9 cellular contexts compared by ENCODE assay signal in the genomic region with DNA sequence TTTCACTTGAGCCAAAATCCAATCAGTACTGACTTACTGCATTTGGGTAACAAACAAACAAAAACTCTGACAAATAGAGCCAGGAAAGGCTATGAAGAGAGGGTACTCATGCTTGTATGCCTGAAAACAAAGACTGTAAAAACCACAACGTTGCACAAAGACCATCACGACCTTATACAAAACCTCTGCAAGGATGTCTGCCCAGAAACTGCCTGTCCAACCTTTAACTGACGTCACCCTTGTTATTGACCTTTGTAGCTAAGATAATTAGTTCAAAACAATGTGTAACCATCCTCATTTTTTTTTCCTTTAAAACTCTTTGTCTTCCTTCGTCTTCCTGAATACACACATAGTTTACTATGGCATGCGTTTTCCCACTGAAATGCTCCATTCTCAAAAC. TPM values are rescaled to one million over a fixed set of nuclear protein-coding genes. Genes with fewer than 3 reads are reported as not detected.
DNase-seq lines count a peak whose midpoint lies in the region; TF ChIP-seq lines count a peak whose summit lies in the region.
"Had no signal": no experiment of that assay in that cellular context is flagged by ENCODE, and none has a peak within 500 bp of the region (broad histone marks: within the 10 kb centered on the region; RNA-seq: fewer than 3 reads in every experiment).

No MANE protein-coding gene starts in this region.

- 0 out of 2 replicates have a peak, but pooled peaks cover 9% of the 10 kb centered on the region for H3K4me1 ChIP-seq in Caco-2
- H3K4me1 ChIP-seq in neural progenitor cell = peaks cover 19% of the 10 kb centered on the region
- peaks cover 6% of the 10 kb centered on the region for H3K4me1 ChIP-seq in HAP-1

- H3K27ac ChIP-seq in neural progenitor cell = no peak overlapping the region

- no peak overlapping the region for H3K9ac ChIP-seq in neural progenitor cell

- H3K9me3 ChIP-seq in Caco-2 (peaks cover 1% of the 10 kb centered on the region; the same call in 1 of the 2 replicates), neural progenitor cell (ENCODE audit: low read depth) (no peaks in the 10 kb centered on the region), HAP-1 (no peaks in the 10 kb centered on the region)

- POLR2A ChIA-PET in Caco-2 (lab: Charles Lee) = interaction anchor here (0.5 kb wide), 1 partner anchor 21 kb away, joined by 3 read pairs; no protein-coding TSS in a partner anchor

- H3K9me3 Mint-ChIP-seq in Caco-2 (ENCODE audit: unreplicated experiment) (peaks cover 6% of the 10 kb centered on the region), neural progenitor cell (no peaks in the 10 kb centered on the region)
- H3K9me3 Mint-ChIP-seq in dendritic cell treated with granulocyte-macrophage colony-stimulating factor and Interleukin-4, amounts not matched to agents 40 ng/mL and 50 ng/mL, for 4 days = no peaks in the 10 kb centered on the region

- H3K27me3 Mint-ChIP-seq in Caco-2 (ENCODE audit: insufficient read depth, unreplicated experiment) = no peaks in the 10 kb centered on the region
- H3K27me3 Mint-ChIP-seq in dendritic cell treated with granulocyte-macrophage colony-stimulating factor and Interleukin-4, amounts not matched to agents 40 ng/mL and 50 ng/mL, for 4 days = no peaks in the 10 kb centered on the region
- peaks cover 3% of the 10 kb centered on the region for H3K27me3 Mint-ChIP-seq in neural progenitor cell (ENCODE audit: insufficient read depth, low read depth)

- TF ChIP-seq CTCF in Caco-2 (IDR thresholded peaks at IDR 0.05; ENCODE audit: insufficient read depth in 1 of 2, low read depth in 1 of 2, low read length in 1 of 2, severe bottlenecking in 1 of 2, unreplicated experiment in 1 of 2) = no peak
- TF ChIP-seq CTCF in NB4 (IDR thresholded peaks at IDR 0.05; ENCODE audit: low read depth, low read length) = no peak
- TF ChIP-seq CTCF in neural progenitor cell (IDR thresholded peaks at IDR 0.05) = no peak

- H3F3A ChIP-seq in neural progenitor cell (ENCODE audit: low read depth) = peaks cover 23% of the 10 kb centered on the region

- intact Hi-C loops in Caco-2 (cut with micrococcal nuclease; ENCODE audit: unreplicated experiment) = loop anchor here (1.0 to 10.0 kb wide), 3 partner anchors 144 to 639 kb away; a partner anchor contains a TSS
- intact Hi-C loops in dendritic cell treated with granulocyte-macrophage colony-stimulating factor and Interleukin-4, amounts not matched to agents 40 ng/mL and 50 ng/mL, for 4 days (cut with micrococcal nuclease) = loop anchor here (2.0 to 10.0 kb wide), 2 partner anchors 579 to 637 kb away; a partner anchor contains a TSS

- CTCF ChIA-PET in Caco-2 (lab: Charles Lee) = no interaction called here

- no peak for TF ChIP-seq POLR2A in NB4 (IDR thresholded peaks at IDR 0.05; ENCODE audit: extremely low read depth, insufficient read length)

- H3K4me2 ChIP-seq in neural progenitor cell = peak overlapping the region; percentile 90

- H3K4me3 ChIP-seq in Caco-2 (ENCODE audit: low read depth, low read length) (no peak overlapping the region; the same call in 1 of the 2 replicates), NB4 (ENCODE audit: low read depth, low read length) (no peak overlapping the region), neural progenitor cell (peak overlapping the region; percentile 97), HAP-1 (no peak overlapping the region)

- H3K4me3 Mint-ChIP-seq in Caco-2 (ENCODE audit: unreplicated experiment) (peak overlapping the region; percentile 91), neural progenitor cell (peak overlapping the region; percentile 7)
- H3K4me3 Mint-ChIP-seq in dendritic cell treated with granulocyte-macrophage colony-stimulating factor and Interleukin-4, amounts not matched to agents 40 ng/mL and 50 ng/mL, for 4 days = no peak overlapping the region

- in situ Hi-C loops in HAP-1 (cut with MboI; ENCODE audit: low sequenced_read_pairs) = no loop called here

- BruUV-seq in Caco-2 (replicated peaks; lab: Mats Ljungman, UMichigan) = no TSS peak

- H3K79me2 ChIP-seq in neural progenitor cell (ENCODE audit: low read depth) = peaks cover 44% of the 10 kb centered on the region

- peak overlapping the region; percentile 97 for H2AFZ ChIP-seq in neural progenitor cell (replicated peaks)

- H3K27me3 ChIP-seq in Caco-2 (replicated peaks; ENCODE audit: control insufficient read depth, insufficient read depth, low read length) = no peaks in the 10 kb centered on the region
- H3K27me3 ChIP-seq in neural progenitor cell = no peaks in the 10 kb centered on the region
- H3K27me3 ChIP-seq in HAP-1 (ENCODE audit: low read depth) = no peaks in the 10 kb centered on the region

- no peak for DNase-seq in Caco-2
- peak; percentile 39 for DNase-seq in NB4 (ENCODE audit: low read depth)
- DNase-seq in neural progenitor cell (ENCODE audit: low spot score) = no peak
- no peak for DNase-seq in pons (ENCODE audit: low spot score)
- DNase-seq in HAP-1 (ENCODE audit: low spot score in 2 of 2) = no peak
- no peak for DNase-seq in activated CD4-positive, alpha-beta T cell treated with anti-CD3 and anti-CD28 coated beads, Interleukin-2, amount 50 U/mL, for 48 hours
- no peak for DNase-seq in medulla oblongata (ENCODE audit: extremely low spot score)

- H3K36me3 Mint-ChIP-seq in Caco-2 (ENCODE audit: insufficient read depth, unreplicated experiment) = peaks cover 43% of the 10 kb centered on the region
- peaks cover 31% of the 10 kb centered on the region for H3K36me3 Mint-ChIP-seq in dendritic cell treated with granulocyte-macrophage colony-stimulating factor and Interleukin-4, amounts not matched to agents 40 ng/mL and 50 ng/mL, for 4 days (ENCODE audit: low read depth)
- H3K36me3 Mint-ChIP-seq in neural progenitor cell = peaks cover 15% of the 10 kb centered on the region

- H3K27ac Mint-ChIP-seq in Caco-2 (ENCODE audit: unreplicated experiment) (peak overlapping the region; percentile 87), neural progenitor cell (peak overlapping the region; percentile 74)
- H3K27ac Mint-ChIP-seq in dendritic cell treated with granulocyte-macrophage colony-stimulating factor and Interleukin-4, amounts not matched to agents 40 ng/mL and 50 ng/mL, for 4 days = peak overlapping the region; percentile 93

- peaks cover 15% of the 10 kb centered on the region for H3K4me1 Mint-ChIP-seq in Caco-2 (ENCODE audit: low read depth, unreplicated experiment)
- H3K4me1 Mint-ChIP-seq in dendritic cell treated with granulocyte-macrophage colony-stimulating factor and Interleukin-4, amounts not matched to agents 40 ng/mL and 50 ng/mL, for 4 days (ENCODE audit: low read depth) = peaks cover 24% of the 10 kb centered on the region
- peaks cover 28% of the 10 kb centered on the region for H3K4me1 Mint-ChIP-seq in neural progenitor cell

- peaks cover 39% of the 10 kb centered on the region for H4K20me1 ChIP-seq in neural progenitor cell (ENCODE audit: low read depth)

- peaks cover 2% of the 10 kb centered on the region; the same call in 1 of the 2 replicates for H3K36me3 ChIP-seq in Caco-2 (ENCODE audit: control insufficient read depth, insufficient read depth, low read length)
- H3K36me3 ChIP-seq in neural progenitor cell = peaks cover 19% of the 10 kb centered on the region
- peaks cover 13% of the 10 kb centered on the region for H3K36me3 ChIP-seq in HAP-1 (replicated peaks)

RNA-seq across cellular contexts. Expression of a gene that starts 0.8 kb away (rescaled TPM):
- 99.4 and 101 TPM in 2 replicates for total RNA-seq in Caco-2 (2022)
- total RNA-seq in neural progenitor cell (ENCODE audit: low replicate concordance) = 109 and 113 TPM in 2 replicates

RNA-seq across cellular contexts. Expression of a gene that starts 18.0 kb away (rescaled TPM):
- total RNA-seq in Caco-2 (2022) (35.5 and 37.7 TPM in 2 replicates), neural progenitor cell (ENCODE audit: low replicate concordance) (32.6 and 47.9 TPM in 2 replicates)

RNA-seq across cellular contexts. Expression of a gene that starts 20.2 kb away (rescaled TPM):
- total RNA-seq in Caco-2 (2022) (2.0 and 2.6 TPM in 2 replicates), neural progenitor cell (ENCODE audit: low replicate concordance) (0.31 TPM in 1 of 2 replicates, not detected in the other)
- total RNA-seq: activated CD8-positive, alpha-beta memory T cell treated with anti-CD3 and anti-CD28 coated beads for 36 hours had no signal

RNA-seq across cellular contexts. Expression of a gene that starts 37.4 kb away (rescaled TPM):
- 141 and 144 TPM in 2 replicates for total RNA-seq in Caco-2 (2022)
- 73.5 and 110 TPM in 2 replicates for total RNA-seq in neural progenitor cell (ENCODE audit: low replicate concordance)

RNA-seq across cellular contexts. Expression of a gene that starts 38.6 kb away (rescaled TPM):
- 21.5 and 21.6 TPM in 2 replicates for total RNA-seq in Caco-2 (2022)
- 7.5 and 8.1 TPM in 2 replicates for total RNA-seq in neural progenitor cell (ENCODE audit: low replicate concordance)
